18 cellular contexts compared by ENCODE assay signal in the genomic region with DNA sequence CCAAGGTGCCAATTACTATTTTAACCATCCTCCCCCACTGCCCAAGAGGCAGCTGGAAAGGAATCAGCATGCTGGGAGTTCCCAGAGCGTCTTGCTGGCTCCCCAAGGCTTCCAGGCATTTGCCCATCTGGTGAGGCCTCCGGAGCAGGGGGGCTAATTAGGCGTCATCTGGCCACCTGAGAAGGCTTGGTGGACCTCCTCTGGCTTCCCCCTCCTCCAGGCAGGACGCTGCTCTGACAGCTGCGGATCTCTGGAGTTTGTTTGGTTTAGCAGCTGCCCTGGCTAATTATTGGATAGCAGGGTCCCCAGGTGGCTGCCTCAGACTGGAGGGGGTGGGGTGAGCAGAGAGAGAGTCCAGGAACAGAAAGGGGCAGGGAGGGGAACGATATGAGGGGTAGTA.
DNase-seq lines count a peak whose midpoint lies in the region; ATAC-seq and TF ChIP-seq lines count a peak whose summit lies in the region.
"Had no signal": no experiment of that assay in that cellular context is flagged by ENCODE, and none has a peak within 500 bp of the region (broad histone marks: within the 10 kb centered on the region; RNA-seq: fewer than 3 reads in every experiment).

No MANE protein-coding gene starts in this region.

- H3K4me1 ChIP-seq in BE2C (no peaks in the 10 kb centered on the region), colonic mucosa (no peaks in the 10 kb centered on the region)
- H3K4me1 ChIP-seq: adrenal gland, prostate gland had no signal

- H3K9ac ChIP-seq in colonic mucosa (ENCODE audit: low read depth in 2 of 2, low read length in 2 of 2): no peak overlapping the region

- DNase-seq in BE2C (peak; percentile 34), NCI-H1105 (lab: John Stamatoyannopoulos, UW) (peak; percentile 63), NCI-H510A (lab: John Stamatoyannopoulos, UW) (peak; percentile 65), WERI-Rb-1 (peak; percentile 89), KG1 (lab: John Stamatoyannopoulos, UW) (no peak), colonic mucosa (no peak)
- DNase-seq in naive thymus-derived CD8-positive, alpha-beta T cell: no peak
- DNase-seq in effector CD4-positive, alpha-beta T cell: no peak
- DNase-seq: activated CD4-positive, alpha-beta T cell treated with anti-CD3 and anti-CD28 coated beads, Interleukin-2, amount 10 ng/mL, durations not matched to agents 7 days and 5 days; activated gamma-delta T cell; adrenal gland; HCEC 1CT; naive B cell; NCI-H1930; T-cell had no signal

- no peak overlapping the region for H3K4me3 Mint-ChIP-seq in naive thymus-derived CD8-positive, alpha-beta T cell
- H3K4me3 Mint-ChIP-seq: activated CD4-positive, alpha-beta T cell treated with anti-CD3 and anti-CD28 coated beads, Interleukin-2, amount 10 ng/mL, durations not matched to agents 7 days and 5 days; dendritic cell treated with granulocyte-macrophage colony-stimulating factor and Interleukin-4, amounts not matched to agents 40 ng/mL and 50 ng/mL, for 4 days; naive B cell; T-cell had no signal

- intact Hi-C loops in colonic mucosa (cut with DNase I): no loop called here

- no peak for ATAC-seq in naive thymus-derived CD8-positive, alpha-beta T cell
- ATAC-seq: T-cell had no signal

- no peaks in the 10 kb centered on the region for H3K36me3 ChIP-seq in BE2C
- no peaks in the 10 kb centered on the region for H3K36me3 ChIP-seq in WERI-Rb-1
- H3K36me3 ChIP-seq in colonic mucosa: no peaks in the 10 kb centered on the region
- H3K36me3 ChIP-seq: adrenal gland, prostate gland had no signal

- no peak overlapping the region for H3K27ac Mint-ChIP-seq in naive thymus-derived CD8-positive, alpha-beta T cell
- H3K27ac Mint-ChIP-seq: activated CD4-positive, alpha-beta T cell treated with anti-CD3 and anti-CD28 coated beads, Interleukin-2, amount 10 ng/mL, durations not matched to agents 7 days and 5 days; dendritic cell treated with granulocyte-macrophage colony-stimulating factor and Interleukin-4, amounts not matched to agents 40 ng/mL and 50 ng/mL, for 4 days; T-cell had no signal

- H3K27me3 ChIP-seq in BE2C (no peaks in the 10 kb centered on the region), WERI-Rb-1 (ENCODE audit: insufficient read depth, low read depth, severe bottlenecking) (no peaks in the 10 kb centered on the region), colonic mucosa (no peaks in the 10 kb centered on the region)
- H3K27me3 ChIP-seq: adrenal gland had no signal

- H3K9me3 ChIP-seq in BE2C (no peaks in the 10 kb centered on the region), WERI-Rb-1 (ENCODE audit: severe bottlenecking) (no peaks in the 10 kb centered on the region), colonic mucosa (no peaks in the 10 kb centered on the region)
- H3K9me3 ChIP-seq: adrenal gland, prostate gland had no signal

- H3K27me3 Mint-ChIP-seq in naive thymus-derived CD8-positive, alpha-beta T cell: peaks cover 7 to 49% (median 32%) of the 10 kb centered on the region in 5 donors

- H3K27ac ChIP-seq in WERI-Rb-1 (0 out of 2 replicates have a peak overlapping the region, but pooled peaks have one; percentile 15), colonic mucosa (no peak overlapping the region)
- H3K27ac ChIP-seq: adrenal gland, C4-2B, prostate gland had no signal

- H3K9me3 Mint-ChIP-seq in naive thymus-derived CD8-positive, alpha-beta T cell: no peaks in the 10 kb centered on the region
- H3K9me3 Mint-ChIP-seq: activated CD4-positive, alpha-beta T cell treated with anti-CD3 and anti-CD28 coated beads, Interleukin-2, amount 10 ng/mL, durations not matched to agents 7 days and 5 days; dendritic cell treated with granulocyte-macrophage colony-stimulating factor and Interleukin-4, amounts not matched to agents 40 ng/mL and 50 ng/mL, for 4 days; T-cell had no signal

- H3K36me3 Mint-ChIP-seq in naive thymus-derived CD8-positive, alpha-beta T cell: no peaks in the 10 kb centered on the region
- H3K36me3 Mint-ChIP-seq: naive B cell, T-cell had no signal

- peaks cover 0 to 2% (median 0%) of the 10 kb centered on the region in 4 donors for H3K4me1 Mint-ChIP-seq in naive thymus-derived CD8-positive, alpha-beta T cell
- H3K4me1 Mint-ChIP-seq: activated CD4-positive, alpha-beta T cell treated with anti-CD3 and anti-CD28 coated beads, Interleukin-2, amount 10 ng/mL, durations not matched to agents 7 days and 5 days; naive B cell; T-cell had no signal

- no peak overlapping the region for H3K4me3 ChIP-seq in BE2C (ENCODE audit: low read depth, low read length)
- no peak overlapping the region for H3K4me3 ChIP-seq in WERI-Rb-1 (ENCODE audit: low read depth, low read length)
- H3K4me3 ChIP-seq in colonic mucosa: no peak overlapping the region
- H3K4me3 ChIP-seq: adrenal gland, prostate gland had no signal

- POLR2A ChIA-PET in naive thymus-derived CD8-positive, alpha-beta T cell (lab: Charles Lee): no interaction called here

- TF ChIP-seq CTCF in BE2C (IDR thresholded peaks at IDR 0.05; ENCODE audit: low read depth, low read length): no peak
- no peak for TF ChIP-seq CTCF in WERI-Rb-1 (IDR thresholded peaks at IDR 0.05; ENCODE audit: low read depth, low read length)
- no peak for TF ChIP-seq CTCF in colonic mucosa (IDR thresholded peaks at IDR 0.05)

Comparison
In these comparisons a context has a peak if more than half of its experiments do, and no peak if none do; other contexts are left out.
1. DNase-seq: peak in BE2C (single experiment), NCI-H1105 (single experiment), NCI-H510A (single experiment) and WERI-Rb-1 (single experiment); none in KG1 (single experiment), naive thymus-derived CD8-positive, alpha-beta T cell (0 of 10), effector CD4-positive, alpha-beta T cell (single experiment) and colonic mucosa (single experiment).